ENCODE assay signal across 16 cellular contexts in genomic region chr6:51585264-51585663, GRCh38.
DNase-seq lines count a peak whose midpoint lies in the region; ATAC-seq lines count a peak whose summit lies in the region.
"Had no signal": no experiment of that assay in that cellular context is flagged by ENCODE, and none has a peak within 500 bp of the region (broad histone marks: within the 10 kb centered on the region; RNA-seq: fewer than 3 reads in every experiment).

No MANE protein-coding gene starts in this region.

- DNase-seq in DMS 273 (lab: John Stamatoyannopoulos, UW; ENCODE audit: unreplicated experiment) (no peak), NCI-H1092 treated with DMSO at 0.1 percent for 48 hours (lab: John Stamatoyannopoulos, UW) (no peak), head of caudate nucleus (no peak)
- DNase-seq: Caco-2; CD4-positive, CD25-positive, alpha-beta regulatory T cell; CD8-positive, alpha-beta T cell; DMS 273 treated with DMSO at 0.1 percent for 48 hours; DMS79; EL; GDM1; GM23248; H7; HCEC 1CT had no signal

- intact Hi-C loops in head of caudate nucleus (cut with DNase I): no loop called here

- peak; percentile 58 for ATAC-seq in GM18858 (IDR thresholded peaks at IDR 0.05; ENCODE audit: unreplicated experiment)
- peak; percentile 43 for ATAC-seq in HG02610 (IDR thresholded peaks at IDR 0.05; ENCODE audit: unreplicated experiment)
- ATAC-seq in HG03565 (IDR thresholded peaks at IDR 0.05; ENCODE audit: unreplicated experiment): peak; percentile 43
- ATAC-seq: CD8-positive, alpha-beta T cell had no signal
